Comparison of ENCODE assay signal across 30 cellular contexts in genomic region chr10:131429942-131430341, GRCh38.
"Had no signal": no experiment of that assay in that cellular context is flagged by ENCODE, and none has a peak within 500 bp of the region (broad histone marks: within the 10 kb centered on the region; RNA-seq: fewer than 3 reads in every experiment).

No MANE protein-coding gene starts in this region.

- H3K36me3 Mint-ChIP-seq: activated CD8-positive, alpha-beta memory T cell treated with anti-CD3 and anti-CD28 coated beads, Interleukin-2, amount 10 ng/mL, durations not matched to agents 7 days and 5 days; activated naive CD4-positive, alpha-beta T cell treated with anti-CD3 and anti-CD28 coated beads, Interleukin-2, amount 50 U/mL, for 72 hours had no signal

- H3K27me3 ChIP-seq: ascending aorta, Peyer's patch, SJSA1 had no signal

- H3K9me3 ChIP-seq: ascending aorta, body of pancreas, Peyer's patch had no signal

- H3K27me3 Mint-ChIP-seq: activated CD4-positive, alpha-beta T cell treated with anti-CD3 and anti-CD28 coated beads, Interleukin-2, amount 10 ng/mL, durations not matched to agents 24 days and 14 days; activated CD8-positive, alpha-beta memory T cell treated with anti-CD3 and anti-CD28 coated beads, Interleukin-2, amount 10 ng/mL, durations not matched to agents 7 days and 5 days; activated naive CD8-positive, alpha-beta T cell treated with anti-CD3 and anti-CD28 coated beads, Interleukin-2, amount 50 U/mL, for 24 hours had no signal

- H3K27ac ChIP-seq: ascending aorta, body of pancreas, KMS-11, Peyer's patch, RWPE1, SJSA1 had no signal

- H3K4me3 ChIP-seq: ascending aorta, body of pancreas, Peyer's patch, SJSA1 had no signal

- H3K9me3 Mint-ChIP-seq: activated B cell treated with CpG ODN at 0.5 μM for 24 hours; activated CD4-positive, alpha-beta T cell treated with anti-CD3 and anti-CD28 coated beads, Interleukin-2, amount 10 ng/mL, durations not matched to agents 24 days and 14 days; activated naive CD4-positive, alpha-beta T cell treated with anti-CD3 and anti-CD28 coated beads, Interleukin-2, amount 50 U/mL, for 72 hours; activated naive CD8-positive, alpha-beta T cell treated with anti-CD3 and anti-CD28 coated beads, Interleukin-2, amount 50 U/mL, for 24 hours; activated T-cell treated with anti-CD3 and anti-CD28 coated beads, Interleukin-2, amount 50 U/mL, for 24 hours; activated T-helper 1 cell treated with anti-CD3 and anti-CD28 coated beads, Interleukin-12 subunit alpha, Interleukin-12 subunit beta, Interleukin-2, Interleukin-4 antibody, amounts not matched to agents 30 ng/mL and 10 ng/mL and 1 ng/mL, durations not matched to agents 14 hours and 24 hours and 36 hours had no signal

- H3K4me1 ChIP-seq: ascending aorta, Peyer's patch, SJSA1 had no signal

- H3K27ac Mint-ChIP-seq: activated B cell treated with CpG ODN at 0.5 μM for 24 hours; activated CD4-positive, alpha-beta T cell treated with anti-CD3 and anti-CD28 coated beads, Interleukin-2, amount 10 ng/mL, durations not matched to agents 24 days and 14 days; activated CD8-positive, alpha-beta memory T cell treated with anti-CD3 and anti-CD28 coated beads, Interleukin-2, amount 10 ng/mL, durations not matched to agents 7 days and 5 days; activated naive CD4-positive, alpha-beta T cell treated with anti-CD3 and anti-CD28 coated beads, Interleukin-2, amount 50 U/mL, for 72 hours; activated naive CD8-positive, alpha-beta T cell treated with anti-CD3 and anti-CD28 coated beads, Interleukin-2, amount 50 U/mL, for 24 hours; activated T-cell treated with anti-CD3 and anti-CD28 coated beads, Interleukin-2, amount 50 U/mL, for 24 hours; activated T-helper 1 cell treated with anti-CD3 and anti-CD28 coated beads, Interleukin-12 subunit alpha, Interleukin-12 subunit beta, Interleukin-2, Interleukin-4 antibody, amounts not matched to agents 30 ng/mL and 10 ng/mL and 1 ng/mL, durations not matched to agents 14 hours and 24 hours and 36 hours; T-helper 17 cell had no signal

- H3K4me3 Mint-ChIP-seq: activated B cell treated with CpG ODN at 0.5 μM for 24 hours; activated CD4-positive, alpha-beta T cell treated with anti-CD3 and anti-CD28 coated beads, Interleukin-2, amount 10 ng/mL, durations not matched to agents 24 days and 14 days; activated CD8-positive, alpha-beta memory T cell treated with anti-CD3 and anti-CD28 coated beads, Interleukin-2, amount 10 ng/mL, durations not matched to agents 7 days and 5 days; activated naive CD8-positive, alpha-beta T cell treated with anti-CD3 and anti-CD28 coated beads, Interleukin-2, amount 50 U/mL, for 24 hours; activated T-cell treated with anti-CD3 and anti-CD28 coated beads, Interleukin-2, amount 50 U/mL, for 24 hours; activated T-helper 1 cell treated with anti-CD3 and anti-CD28 coated beads, Interleukin-12 subunit alpha, Interleukin-12 subunit beta, Interleukin-2, Interleukin-4 antibody, amounts not matched to agents 30 ng/mL and 10 ng/mL and 1 ng/mL, durations not matched to agents 14 hours and 24 hours and 36 hours; T-helper 17 cell had no signal

- DNase-seq: activated B cell treated with CpG ODN at 0.5 μM for 24 hours; activated CD4-positive, alpha-beta T cell treated with anti-CD3 and anti-CD28 coated beads for 1 hour; activated CD4-positive, alpha-beta T cell treated with anti-CD3 and anti-CD28 coated beads, Interleukin-2, amount 10 ng/mL, durations not matched to agents 24 days and 14 days; activated CD4-positive, alpha-beta T cell treated with anti-CD3 and anti-CD28 coated beads, Interleukin-2, amount 50 U/mL, for 48 hours; activated CD8-positive, alpha-beta memory T cell treated with anti-CD3 and anti-CD28 coated beads, Interleukin-2, amount 10 ng/mL, durations not matched to agents 7 days and 5 days; activated effector memory CD4-positive, alpha-beta T cell treated with anti-CD3 and anti-CD28 coated beads, Interleukin-2, amount 50 U/mL, for 16 hours; activated naive CD4-positive, alpha-beta T cell treated with Interleukin-2 at 50 U/mL for 16 hours; activated naive CD8-positive, alpha-beta T cell treated with anti-CD3 and anti-CD28 coated beads, Interleukin-2, amount 50 U/mL, for 24 hours; activated T-cell treated with anti-CD3 and anti-CD28 coated beads, Interleukin-2, amount 50 U/mL, for 24 hours; amniotic stem cell; body of pancreas; NCI-H1092 treated with DMSO at 0.1 percent for 48 hours; NCI-H1417 treated with DMSO at 0.1 percent for 48 hours; NCI-H1694; NCI-H2029; NCI-H2107; NCI-H345; NCI-H510A; NCI-H526 treated with DMSO at 0.1 percent for 48 hours; NCI-H82; Peyer's patch; SHP77; T-helper 17 cell; T-helper 9 cell had no signal

- ATAC-seq: activated CD8-positive, alpha-beta memory T cell treated with anti-CD3 and anti-CD28 coated beads, Interleukin-2, amount 10 ng/mL, durations not matched to agents 7 days and 5 days; activated naive CD4-positive, alpha-beta T cell treated with anti-CD3 and anti-CD28 coated beads, Interleukin-2, amount 50 U/mL, for 72 hours; activated naive CD8-positive, alpha-beta T cell treated with anti-CD3 and anti-CD28 coated beads, Interleukin-2, amount 50 U/mL, for 24 hours; body of pancreas; T-helper 17 cell had no signal

- H3K36me3 ChIP-seq: ascending aorta, Peyer's patch, SJSA1 had no signal

- H3K4me1 Mint-ChIP-seq: activated B cell treated with CpG ODN at 0.5 μM for 24 hours; activated CD4-positive, alpha-beta T cell treated with anti-CD3 and anti-CD28 coated beads, Interleukin-2, amount 10 ng/mL, durations not matched to agents 24 days and 14 days; activated CD8-positive, alpha-beta memory T cell treated with anti-CD3 and anti-CD28 coated beads, Interleukin-2, amount 10 ng/mL, durations not matched to agents 7 days and 5 days; activated naive CD8-positive, alpha-beta T cell treated with anti-CD3 and anti-CD28 coated beads, Interleukin-2, amount 50 U/mL, for 24 hours; T-helper 17 cell had no signal
